In genomic region chr5:144318011-144318410, GRCh38 we compare ENCODE assay signal across 20 cellular contexts.
"Had no signal": no experiment of that assay in that cellular context is flagged by ENCODE, and none has a peak within 500 bp of the region (broad histone marks: within the 10 kb centered on the region; RNA-seq: fewer than 3 reads in every experiment).

No MANE protein-coding gene starts in this region.

- H2AFZ ChIP-seq: PC-9 had no signal

- H3K27ac ChIP-seq: ascending aorta, body of pancreas, PC-9 had no signal

- H3K9me3 ChIP-seq: ascending aorta, body of pancreas had no signal

- H3K4me2 ChIP-seq: PC-9 had no signal

- DNase-seq: activated B cell treated with CpG ODN at 0.5 μM for 24 hours; activated CD4-positive, alpha-beta memory T cell treated with anti-CD3 and anti-CD28 coated beads for 36 hours; activated CD4-positive, alpha-beta T cell treated with anti-CD3 and anti-CD28 coated beads for 1 hour; activated CD4-positive, alpha-beta T cell treated with anti-CD3 and anti-CD28 coated beads, Interleukin-2, amount 10 ng/mL, durations not matched to agents 24 days and 14 days; activated CD8-positive, alpha-beta memory T cell treated with anti-CD3 and anti-CD28 coated beads for 24 hours; activated naive CD4-positive, alpha-beta T cell; activated T-cell treated with anti-CD3 and anti-CD28 coated beads for 4 hours; activated T-cell treated with anti-CD3 and anti-CD28 coated beads, Interleukin-2, amount 50 U/mL, for 48 hours; body of pancreas; NCI-H1048; NCI-H146; NCI-H187 treated with DMSO at 0.1 percent for 48 hours; NCI-H2081 treated with DMSO at 0.1 percent for 48 hours; NCI-H446; NCI-H524; PC-9; SHP77 treated with DMSO at 0.1 percent for 48 hours; T-helper 17 cell; T-helper 9 cell had no signal

- H3K36me3 ChIP-seq: ascending aorta had no signal

- H3K4me1 ChIP-seq: ascending aorta had no signal

- H3K27me3 ChIP-seq: ascending aorta, body of pancreas had no signal

- H3K4me3 ChIP-seq: ascending aorta, body of pancreas, PC-9 had no signal
